In the genomic region with DNA sequence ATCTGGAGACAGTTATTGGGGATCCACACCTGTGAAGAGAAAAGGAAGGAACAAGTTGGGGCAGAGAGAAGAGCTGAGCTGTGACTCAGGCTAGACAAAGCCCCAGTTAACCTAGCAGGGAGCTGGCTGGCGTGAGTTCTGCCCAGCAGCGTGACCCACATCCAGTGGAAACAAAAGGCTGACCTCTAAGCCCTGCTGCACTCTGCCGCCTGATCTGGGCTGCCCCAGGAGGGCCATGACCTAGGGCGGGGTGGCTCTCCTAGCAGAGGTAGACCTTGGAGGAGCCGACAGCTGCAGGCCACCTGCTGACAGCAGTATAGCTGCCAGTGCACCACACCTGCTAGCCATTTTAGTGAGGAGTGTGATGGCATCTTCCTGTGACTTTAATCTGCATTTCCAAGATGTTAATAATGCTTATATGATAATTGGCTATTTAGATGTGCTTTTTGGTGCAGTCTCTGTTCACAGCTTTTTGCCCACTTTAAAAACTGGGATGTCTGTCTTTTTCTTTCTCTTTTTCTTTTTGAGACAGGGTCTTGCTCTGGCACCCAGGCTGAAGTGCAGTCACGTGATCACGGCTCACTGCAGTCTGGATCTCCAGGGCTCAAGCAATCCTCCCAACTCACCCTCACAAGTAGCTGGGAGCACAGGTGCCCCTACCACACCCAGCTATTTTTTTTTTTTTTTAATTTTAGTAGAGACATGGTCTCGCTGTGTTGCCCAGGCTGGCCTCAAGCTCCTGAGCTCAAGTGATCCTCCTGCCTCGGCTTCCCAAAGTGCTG, we compare ENCODE assay signal across 12 cellular contexts.
DNase-seq lines count a peak whose midpoint lies in the region; ATAC-seq, FAIRE-seq and TF ChIP-seq lines count a peak whose summit lies in the region.
"Had no signal": no experiment of that assay in that cellular context is flagged by ENCODE, and none has a peak within 500 bp of the region (broad histone marks: within the 10 kb centered on the region; RNA-seq: fewer than 3 reads in every experiment).

No MANE protein-coding gene starts in this region.

- H2BK120ac ChIP-seq in trophoblast cell (ENCODE audit: insufficient read depth, low read length, poor library complexity) = peak overlapping the region; percentile 34

- peak overlapping the region; percentile 60 for H4K91ac ChIP-seq in trophoblast cell (ENCODE audit: low read depth, low read length)

- H3K36me3 ChIP-seq in trophoblast cell (ENCODE audit: control insufficient read depth in 1 of 2, insufficient read depth in 2 of 2, low read length in 2 of 2) = no peaks in the 10 kb centered on the region
- H3K36me3 ChIP-seq: brain microvascular endothelial cell, tibial nerve had no signal

- peak overlapping the region; percentile 72 for H2BK12ac ChIP-seq in trophoblast cell (ENCODE audit: low read length)

- H3K27me3 ChIP-seq in trophoblast cell (ENCODE audit: insufficient read depth, low read length) = no peaks in the 10 kb centered on the region
- H3K27me3 ChIP-seq: brain microvascular endothelial cell had no signal

- DNase-seq in DMS 273 (lab: John Stamatoyannopoulos, UW; ENCODE audit: unreplicated experiment) (peak; percentile 18), DMS 273 treated with DMSO at 0.1 percent for 48 hours (lab: John Stamatoyannopoulos, UW) (no peak), NCI-H510A treated with DMSO at 0.1 percent for 48 hours (lab: John Stamatoyannopoulos, UW) (peak; percentile 16), epithelial cell of esophagus (ENCODE audit: low read depth) (peak; percentile 49), trophoblast cell (no peak), GM19239 (ENCODE audit: insufficient read length, low spot score) (no peak)
- DNase-seq: activated CD4-positive, alpha-beta T cell treated with anti-CD3 and anti-CD28 coated beads for 36 hours; brain microvascular endothelial cell had no signal

- peak overlapping the region; percentile 50 for H2AK5ac ChIP-seq in trophoblast cell (ENCODE audit: low read length)

- no peak overlapping the region for H3K23ac ChIP-seq in trophoblast cell (ENCODE audit: low read length)

- no peak overlapping the region for H4K8ac ChIP-seq in trophoblast cell (ENCODE audit: low read depth, low read length)

- no peak overlapping the region for H3K27ac ChIP-seq in trophoblast cell (ENCODE audit: low read depth, low read length)
- H3K27ac ChIP-seq: 22Rv1, brain microvascular endothelial cell, tibial nerve had no signal

- H3K14ac ChIP-seq in trophoblast cell (ENCODE audit: low read length) = no peak overlapping the region

- H3K4me3 ChIP-seq in epithelial cell of esophagus (ENCODE audit: low read length) = no peak overlapping the region
- no peak overlapping the region for H3K4me3 ChIP-seq in trophoblast cell (ENCODE audit: low read depth, low read length)
- H3K4me3 ChIP-seq: tibial nerve had no signal

- H3K9me3 ChIP-seq in trophoblast cell (ENCODE audit: insufficient read depth, low read depth, low read length) = peaks cover 1% of the 10 kb centered on the region
- H3K9me3 ChIP-seq: tibial nerve had no signal

- no peak overlapping the region for H4K12ac ChIP-seq in trophoblast cell (ENCODE audit: low read depth, low read length)

- no peak overlapping the region for H3K4ac ChIP-seq in trophoblast cell (ENCODE audit: low read depth, low read length)

- H3K4me1 ChIP-seq in trophoblast cell (ENCODE audit: control insufficient read depth in 1 of 2, insufficient read depth in 2 of 2, low read length in 2 of 2) = peaks cover 16 to 20% of the 10 kb centered on the region in 2 experiments

- H3K9ac ChIP-seq in trophoblast cell (ENCODE audit: low read length) = no peak overlapping the region

- no peak overlapping the region for H2BK5ac ChIP-seq in trophoblast cell (ENCODE audit: low read depth, low read length, poor library complexity)

- H3K18ac ChIP-seq in trophoblast cell (ENCODE audit: low read length) = no peak overlapping the region

- TF ChIP-seq CTCF in epithelial cell of esophagus (IDR thresholded peaks at IDR 0.05; ENCODE audit: insufficient read depth, low read depth, low read length, missing control alignments) = peak; percentile 28

- no peak overlapping the region for H2AFZ ChIP-seq in trophoblast cell (ENCODE audit: insufficient read depth, low read length, poor library complexity)

- no peak for FAIRE-seq in GM19239 (lab: Jason Lieb, UNC)

- H3K4me2 ChIP-seq in trophoblast cell (ENCODE audit: low read length) = no peak overlapping the region

- WGBS in trophoblast cell (ENCODE audit: extremely low coverage, insufficient coverage, insufficient read length) = no CpG with 5 or more reads among the region's 9 CpGs

- ATAC-seq in GM21423 (IDR thresholded peaks at IDR 0.05; ENCODE audit: unreplicated experiment) = no peak
- ATAC-seq in HG03139 (IDR thresholded peaks at IDR 0.05; ENCODE audit: unreplicated experiment) = no peak
- ATAC-seq: activated CD4-positive, alpha-beta T cell treated with anti-CD3 and anti-CD28 coated beads for 36 hours had no signal

- H3K79me1 ChIP-seq in trophoblast cell (ENCODE audit: low read length) = peaks cover 23% of the 10 kb centered on the region

- no peaks in the 10 kb centered on the region for H3K79me2 ChIP-seq in trophoblast cell (ENCODE audit: control insufficient read depth, insufficient read depth, low read length, poor library complexity)

Comparison
In these comparisons a context has a peak if more than half of its experiments do, and no peak if none do; other contexts are left out.
1. DNase-seq: peak in DMS 273 (single experiment), NCI-H510A treated with DMSO at 0.1 percent for 48 hours (single experiment) and epithelial cell of esophagus (single experiment); none in DMS 273 treated with DMSO at 0.1 percent for 48 hours (single experiment), trophoblast cell (0 of 2) and GM19239 (single experiment).